In genomic region chr17:27514595-27515413, GRCh38 we compare ENCODE assay signal across 18 cellular contexts.
"Had no signal": no experiment of that assay in that cellular context is flagged by ENCODE, and none has a peak within 500 bp of the region (broad histone marks: within the 10 kb centered on the region; RNA-seq: fewer than 3 reads in every experiment).

No MANE protein-coding gene starts in this region.

- H3K27me3 ChIP-seq: right lobe of liver, upper lobe of right lung had no signal

- DNase-seq: activated CD4-positive, alpha-beta T cell treated with anti-CD3 and anti-CD28 coated beads for 4 hours; activated CD8-positive, alpha-beta memory T cell treated with anti-CD3 and anti-CD28 coated beads, Interleukin-2, amount 50 U/mL, for 4 hours; activated CD8-positive, alpha-beta T cell treated with anti-CD3 and anti-CD28 coated beads for 36 hours; activated gamma-delta T cell treated with Interleukin-2 at 50 U/mL for 16 hours; activated naive CD8-positive, alpha-beta T cell treated with anti-CD3 and anti-CD28 coated beads, Interleukin-2, amount 10 ng/mL, durations not matched to agents 7 days and 5 days; activated T-cell treated with anti-CD3 and anti-CD28 coated beads, Interleukin-2, amount 50 U/mL, for 72 hours; aorta; effector CD8-positive, alpha-beta T cell; psoas muscle; right lobe of liver; T-cell; T1000; upper lobe of right lung had no signal

- H3K4me3 ChIP-seq: lung, psoas muscle, right lobe of liver, upper lobe of right lung had no signal

- H3K4me3 Mint-ChIP-seq: activated CD8-positive, alpha-beta T cell treated with anti-CD3 and anti-CD28 coated beads for 36 hours; activated naive CD8-positive, alpha-beta T cell treated with anti-CD3 and anti-CD28 coated beads, Interleukin-2, amount 10 ng/mL, durations not matched to agents 7 days and 5 days; activated T-cell treated with anti-CD3 and anti-CD28 coated beads, Interleukin-2, amount 50 U/mL, for 72 hours; natural killer cell treated with Interleukin-12 subunit alpha and Interleukin-12 subunit beta and Interleukin-15 and Interleukin-18, amount 100 ng/mL, for 72 hours; stimulated activated effector memory CD8-positive, alpha-beta T cell treated with anti-CD3 and anti-CD28 coated beads, Interleukin-12 subunit alpha, Interleukin-12 subunit beta, amount 100 ng/mL, for 72 hours; T-cell had no signal

- H3K4me1 ChIP-seq: psoas muscle, right lobe of liver had no signal

- H3K27me3 Mint-ChIP-seq: activated CD8-positive, alpha-beta T cell treated with anti-CD3 and anti-CD28 coated beads for 36 hours; activated naive CD8-positive, alpha-beta T cell treated with anti-CD3 and anti-CD28 coated beads, Interleukin-2, amount 10 ng/mL, durations not matched to agents 7 days and 5 days; natural killer cell treated with Interleukin-12 subunit alpha and Interleukin-12 subunit beta and Interleukin-15 and Interleukin-18, amount 100 ng/mL, for 72 hours; T-cell had no signal

- H3K9me3 ChIP-seq: psoas muscle, right lobe of liver, upper lobe of right lung had no signal

- H3K9me3 Mint-ChIP-seq: activated CD8-positive, alpha-beta T cell treated with anti-CD3 and anti-CD28 coated beads for 36 hours; activated naive CD8-positive, alpha-beta T cell treated with anti-CD3 and anti-CD28 coated beads, Interleukin-2, amount 10 ng/mL, durations not matched to agents 7 days and 5 days; activated T-cell treated with anti-CD3 and anti-CD28 coated beads, Interleukin-2, amount 50 U/mL, for 72 hours; natural killer cell treated with Interleukin-12 subunit alpha and Interleukin-12 subunit beta and Interleukin-15 and Interleukin-18, amount 100 ng/mL, for 72 hours; stimulated activated effector memory CD8-positive, alpha-beta T cell treated with anti-CD3 and anti-CD28 coated beads, Interleukin-12 subunit alpha, Interleukin-12 subunit beta, amount 100 ng/mL, for 72 hours; T-cell had no signal

- ATAC-seq: activated CD8-positive, alpha-beta T cell treated with anti-CD3 and anti-CD28 coated beads for 36 hours; activated T-cell treated with anti-CD3 and anti-CD28 coated beads, Interleukin-2, amount 50 U/mL, for 72 hours; natural killer cell treated with Interleukin-12 subunit alpha and Interleukin-12 subunit beta and Interleukin-15 and Interleukin-18, amount 100 ng/mL, for 72 hours; psoas muscle; right lobe of liver; stimulated activated effector memory CD8-positive, alpha-beta T cell treated with anti-CD3 and anti-CD28 coated beads, Interleukin-12 subunit alpha, Interleukin-12 subunit beta, amount 100 ng/mL, for 72 hours; T-cell; upper lobe of right lung had no signal

- H3K36me3 ChIP-seq: right lobe of liver, upper lobe of right lung had no signal

- H3K36me3 Mint-ChIP-seq: activated naive CD8-positive, alpha-beta T cell treated with anti-CD3 and anti-CD28 coated beads, Interleukin-2, amount 10 ng/mL, durations not matched to agents 7 days and 5 days; natural killer cell treated with Interleukin-12 subunit alpha and Interleukin-12 subunit beta and Interleukin-15 and Interleukin-18, amount 100 ng/mL, for 72 hours; stimulated activated effector memory CD8-positive, alpha-beta T cell treated with anti-CD3 and anti-CD28 coated beads, Interleukin-12 subunit alpha, Interleukin-12 subunit beta, amount 100 ng/mL, for 72 hours; T-cell had no signal

- H3K27ac Mint-ChIP-seq: activated CD8-positive, alpha-beta T cell treated with anti-CD3 and anti-CD28 coated beads for 36 hours; activated naive CD8-positive, alpha-beta T cell treated with anti-CD3 and anti-CD28 coated beads, Interleukin-2, amount 10 ng/mL, durations not matched to agents 7 days and 5 days; natural killer cell treated with Interleukin-12 subunit alpha and Interleukin-12 subunit beta and Interleukin-15 and Interleukin-18, amount 100 ng/mL, for 72 hours; stimulated activated effector memory CD8-positive, alpha-beta T cell treated with anti-CD3 and anti-CD28 coated beads, Interleukin-12 subunit alpha, Interleukin-12 subunit beta, amount 100 ng/mL, for 72 hours; T-cell had no signal

- FAIRE-seq: colon, frontal cortex had no signal

- H3K27ac ChIP-seq: psoas muscle, right lobe of liver, upper lobe of right lung had no signal
